ENCODE assay signal across 17 cellular contexts in genomic region chr2:241672243-241673188, GRCh38.
"Had no signal": no experiment of that assay in that cellular context is flagged by ENCODE, and none has a peak within 500 bp of the region (broad histone marks: within the 10 kb centered on the region; RNA-seq: fewer than 3 reads in every experiment).

No MANE protein-coding gene starts in this region.

- ATAC-seq: heart left ventricle, left cardiac atrium had no signal

- H3K9ac ChIP-seq: parathyroid adenoma had no signal

- H3K27me3 Mint-ChIP-seq: activated B cell treated with CpG ODN at 0.5 μM for 24 hours had no signal

- H3K27me3 ChIP-seq: heart left ventricle, neutrophil had no signal

- H3K9me3 ChIP-seq: heart left ventricle, neutrophil had no signal

- H3K4me1 ChIP-seq: parathyroid adenoma had no signal

- H3K9me3 Mint-ChIP-seq: activated B cell treated with CpG ODN at 0.5 μM for 24 hours; T-helper 2 cell treated with Interferon-gamma antibody and Interleukin-4, amounts not matched to agents 5 μg/mL and 100 μg/mL, for 36 hours had no signal

- H3K4me3 ChIP-seq: heart left ventricle, lung had no signal

- H3K4me3 Mint-ChIP-seq: activated B cell treated with CpG ODN at 0.5 μM for 24 hours; T-helper 2 cell treated with Interferon-gamma antibody and Interleukin-4, amounts not matched to agents 5 μg/mL and 100 μg/mL, for 36 hours had no signal

- H3K4me1 Mint-ChIP-seq: activated B cell treated with CpG ODN at 0.5 μM for 24 hours had no signal

- DNase-seq: activated B cell treated with CpG ODN at 0.5 μM for 24 hours; activated CD4-positive, alpha-beta T cell treated with anti-CD3 and anti-CD28 coated beads for 48 hours; activated effector memory CD4-positive, alpha-beta T cell treated with Interleukin-2 at 50 U/mL for 16 hours; aorta; cerebellar nuclear complex; effector CD8-positive, alpha-beta T cell; foreskin melanocyte; left cardiac atrium; midbrain; stimulated activated CD4-positive, alpha-beta T cell treated with anti-CD3 and anti-CD28 coated beads, Interleukin-12 subunit alpha, Interleukin-12 subunit beta, amount 100 ng/mL, for 4 hours; stimulated activated CD4-positive, alpha-beta T cell treated with anti-CD3 and anti-CD28 coated beads, Interleukin-2, amount 100 ng/mL, for 24 hours; SW 1271 had no signal

- H3K27ac Mint-ChIP-seq: activated B cell treated with CpG ODN at 0.5 μM for 24 hours; T-helper 2 cell treated with Interferon-gamma antibody and Interleukin-4, amounts not matched to agents 5 μg/mL and 100 μg/mL, for 36 hours had no signal

- H3K27ac ChIP-seq: heart left ventricle, neutrophil, parathyroid adenoma had no signal

- H3K79me2 ChIP-seq: parathyroid adenoma had no signal

- H2AFZ ChIP-seq: parathyroid adenoma had no signal
